In the genomic region with DNA sequence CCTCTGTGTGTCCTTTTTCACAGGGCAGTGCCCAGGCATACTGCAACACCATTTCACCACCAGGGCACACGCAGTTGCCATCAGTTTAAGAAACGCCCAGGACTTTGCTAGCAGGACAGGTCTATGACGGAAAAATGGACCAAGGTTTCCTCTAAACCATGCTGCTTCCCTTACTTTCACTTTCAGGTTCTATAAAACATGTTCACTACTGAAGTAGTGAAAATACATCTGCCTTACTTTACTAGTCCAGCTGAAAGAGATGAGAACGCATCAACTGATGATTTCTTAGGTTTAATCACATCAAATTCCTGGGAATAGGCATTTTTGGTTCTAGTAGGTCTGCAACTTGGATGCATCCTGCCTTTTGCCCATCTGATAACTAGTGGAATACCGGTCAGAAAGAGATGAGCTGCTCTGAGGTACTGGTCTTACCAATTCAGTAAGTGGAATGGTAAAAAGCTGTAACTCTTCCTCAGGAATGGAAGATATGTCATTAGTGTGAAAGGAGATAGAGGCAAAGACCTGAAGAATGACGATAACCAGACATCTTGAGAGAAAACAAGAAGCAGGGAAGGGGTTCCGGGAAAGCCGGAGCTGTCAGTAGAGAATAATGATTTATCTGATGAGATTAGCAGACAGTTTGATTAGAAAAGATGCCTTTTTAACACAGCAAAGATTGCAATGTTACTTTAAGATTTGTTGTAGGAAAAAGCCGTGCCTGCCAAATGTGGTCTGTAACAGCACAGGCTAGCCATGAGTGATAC, we compare ENCODE assay signal across 7 cellular contexts.
DNase-seq lines count a peak whose midpoint lies in the region; ATAC-seq, FAIRE-seq and TF ChIP-seq lines count a peak whose summit lies in the region.

No MANE protein-coding gene starts in this region.

- no peaks in the 10 kb centered on the region for H3K9me3 ChIP-seq in WERI-Rb-1 (ENCODE audit: severe bottlenecking)

- H3K9me3 Mint-ChIP-seq in activated T-helper 1 cell treated with anti-CD3 and anti-CD28 coated beads, Interleukin-12 subunit alpha, Interleukin-12 subunit beta, Interleukin-2, Interleukin-4 antibody, amounts not matched to agents 30 ng/mL and 10 ng/mL and 1 ng/mL, durations not matched to agents 14 hours and 24 hours and 36 hours: no peaks in the 10 kb centered on the region

- H3K36me3 ChIP-seq in WERI-Rb-1: no peaks in the 10 kb centered on the region

- intact Hi-C loops in activated T-helper 1 cell treated with anti-CD3 and anti-CD28 coated beads, Interleukin-12 subunit alpha, Interleukin-12 subunit beta, Interleukin-2, Interleukin-4 antibody, amounts not matched to agents 30 ng/mL and 10 ng/mL and 1 ng/mL, durations not matched to agents 14 hours and 24 hours and 36 hours (cut with micrococcal nuclease): loop anchor here (2.0 kb wide), 1 partner anchor 55 kb away; no protein-coding TSS in a partner anchor
- intact Hi-C loops in Right ventricle myocardium superior (cut with DNase I): no loop called here

- H3K27ac Mint-ChIP-seq in activated T-helper 1 cell treated with anti-CD3 and anti-CD28 coated beads, Interleukin-12 subunit alpha, Interleukin-12 subunit beta, Interleukin-2, Interleukin-4 antibody, amounts not matched to agents 30 ng/mL and 10 ng/mL and 1 ng/mL, durations not matched to agents 14 hours and 24 hours and 36 hours: peak overlapping the region; percentile 83

- no peak for TF ChIP-seq POLR2A in GM12892 (IDR thresholded peaks at IDR 0.05; ENCODE audit: low read depth, low read length)

- DNase-seq in GM12892 (ENCODE audit: insufficient read length) (peak; percentile 3), LNCaP clone FGC (ENCODE audit: low read depth) (no peak), Right ventricle myocardium superior (no peak), skeletal muscle cell (ENCODE audit: low read depth) (no peak), WERI-Rb-1 (no peak)
- DNase-seq in activated T-helper 1 cell treated with anti-CD3 and anti-CD28 coated beads, Interleukin-12 subunit alpha, Interleukin-12 subunit beta, Interleukin-2, Interleukin-4 antibody, amounts not matched to agents 30 ng/mL and 10 ng/mL and 1 ng/mL, durations not matched to agents 14 hours and 24 hours and 36 hours (ENCODE audit: low spot score): peak; percentile 8

- peak overlapping the region; percentile 87 for H3K4me3 Mint-ChIP-seq in activated T-helper 1 cell treated with anti-CD3 and anti-CD28 coated beads, Interleukin-12 subunit alpha, Interleukin-12 subunit beta, Interleukin-2, Interleukin-4 antibody, amounts not matched to agents 30 ng/mL and 10 ng/mL and 1 ng/mL, durations not matched to agents 14 hours and 24 hours and 36 hours

- peak overlapping the region; percentile 18; the same call in 1 of the 2 replicates for H3K4me3 ChIP-seq in LNCaP clone FGC (ENCODE audit: low read depth, low read length)
- peak overlapping the region; percentile 45 for H3K4me3 ChIP-seq in skeletal muscle cell (ENCODE audit: low read depth, low read length)
- no peak overlapping the region for H3K4me3 ChIP-seq in WERI-Rb-1 (ENCODE audit: low read depth, low read length)

- no peak overlapping the region for H3K27ac ChIP-seq in WERI-Rb-1

- TF ChIP-seq CTCF in LNCaP clone FGC (IDR thresholded peaks at IDR 0.05; ENCODE audit: control insufficient read depth, extremely low read depth, insufficient read depth) (peak; percentile 4; the same call in 1 of the 2 replicates), WERI-Rb-1 (IDR thresholded peaks at IDR 0.05; ENCODE audit: low read depth, low read length) (no peak)

- ATAC-seq in GM21737 (IDR thresholded peaks at IDR 0.05; ENCODE audit: unreplicated experiment): peak; percentile 82
- peak; percentile 81 for ATAC-seq in Right ventricle myocardium superior (ENCODE audit: poor library complexity)

- peak; percentile 91 for FAIRE-seq in GM12892 (lab: Jason Lieb, UNC)

- H3K4me1 Mint-ChIP-seq in activated T-helper 1 cell treated with anti-CD3 and anti-CD28 coated beads, Interleukin-12 subunit alpha, Interleukin-12 subunit beta, Interleukin-2, Interleukin-4 antibody, amounts not matched to agents 30 ng/mL and 10 ng/mL and 1 ng/mL, durations not matched to agents 14 hours and 24 hours and 36 hours (ENCODE audit: low read depth): peaks cover 13% of the 10 kb centered on the region

- H3K27me3 ChIP-seq in WERI-Rb-1 (ENCODE audit: insufficient read depth, low read depth, severe bottlenecking): no peaks in the 10 kb centered on the region

- peaks cover 6% of the 10 kb centered on the region for H3K27me3 Mint-ChIP-seq in activated T-helper 1 cell treated with anti-CD3 and anti-CD28 coated beads, Interleukin-12 subunit alpha, Interleukin-12 subunit beta, Interleukin-2, Interleukin-4 antibody, amounts not matched to agents 30 ng/mL and 10 ng/mL and 1 ng/mL, durations not matched to agents 14 hours and 24 hours and 36 hours (ENCODE audit: insufficient read depth)

- H3K36me3 Mint-ChIP-seq in activated T-helper 1 cell treated with anti-CD3 and anti-CD28 coated beads, Interleukin-12 subunit alpha, Interleukin-12 subunit beta, Interleukin-2, Interleukin-4 antibody, amounts not matched to agents 30 ng/mL and 10 ng/mL and 1 ng/mL, durations not matched to agents 14 hours and 24 hours and 36 hours (ENCODE audit: low read depth): no peaks in the 10 kb centered on the region

Comparison
In these comparisons a context has a peak if more than half of its experiments do, and no peak if none do; other contexts are left out.
1. DNase-seq: peak in GM12892 (single experiment) and activated T-helper 1 cell treated with anti-CD3 and anti-CD28 coated beads, Interleukin-12 subunit alpha, Interleukin-12 subunit beta, Interleukin-2, Interleukin-4 antibody, amounts not matched to agents 30 ng/mL and 10 ng/mL and 1 ng/mL, durations not matched to agents 14 hours and 24 hours and 36 hours (single experiment); none in LNCaP clone FGC (single experiment), Right ventricle myocardium superior (single experiment), skeletal muscle cell (single experiment) and WERI-Rb-1 (single experiment).